22 cellular contexts compared by ENCODE assay signal in the genomic region with DNA sequence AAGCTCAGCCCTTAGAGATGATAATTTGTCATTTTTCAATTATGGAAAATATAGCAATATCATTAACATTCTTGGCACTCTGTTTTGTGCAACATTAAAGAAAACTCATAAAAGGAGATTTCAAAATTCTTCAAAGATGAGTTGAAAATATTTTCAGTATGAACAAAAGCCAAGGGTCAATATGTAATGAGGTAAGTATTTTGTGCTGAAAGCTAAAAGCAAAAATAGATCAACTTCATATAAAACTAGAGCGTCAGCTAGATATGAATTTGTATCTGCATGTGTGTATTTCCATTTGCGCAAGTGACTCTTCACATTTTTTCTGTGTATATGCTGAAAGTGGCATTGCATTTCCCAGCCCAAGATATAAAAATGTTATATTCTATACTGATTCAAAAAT.
DNase-seq lines count a peak whose midpoint lies in the region; ATAC-seq, FAIRE-seq and TF ChIP-seq lines count a peak whose summit lies in the region.
"Had no signal": no experiment of that assay in that cellular context is flagged by ENCODE, and none has a peak within 500 bp of the region (broad histone marks: within the 10 kb centered on the region; RNA-seq: fewer than 3 reads in every experiment).

No MANE protein-coding gene starts in this region.

- no peak overlapping the region for H4K91ac ChIP-seq in IMR-90 (ENCODE audit: insufficient read depth, low read depth, low read length)

- no peak overlapping the region for H3K14ac ChIP-seq in IMR-90 (replicated peaks; ENCODE audit: low read depth, low read length)

- H3K4me3 ChIP-seq in IMR-90 (ENCODE audit: insufficient read depth, low read depth, low read length) = no peak overlapping the region
- no peak overlapping the region for H3K4me3 ChIP-seq in astrocyte (ENCODE audit: insufficient read depth, low read depth, low read length)
- no peak overlapping the region for H3K4me3 ChIP-seq in fibroblast of mammary gland (ENCODE audit: control insufficient read depth, low read depth, low read length)
- no peak overlapping the region for H3K4me3 ChIP-seq in spleen
- H3K4me3 ChIP-seq: BLaER1, GM12878, GM23248 had no signal

- TF ChIP-seq POLR2A in IMR-90 (IDR thresholded peaks at IDR 0.05; ENCODE audit: low read depth, low read length) = no peak
- no peak for TF ChIP-seq POLR2A in spleen (IDR thresholded peaks at IDR 0.05)

- DNase-seq in GM03348 (ENCODE audit: low spot score) (peak; percentile 5), IMR-90 (peak; percentile 6), astrocyte (ENCODE audit: low read depth) (no peak), fibroblast of mammary gland (ENCODE audit: low read depth) (peak; percentile 1), spleen (no peak)
- DNase-seq: Caco-2; CD4-positive, CD25-positive, alpha-beta regulatory T cell; CD8-positive, alpha-beta T cell; DMS153; DND-41; GM23248; H7 had no signal

- H2AK9ac ChIP-seq in IMR-90 (replicated peaks; ENCODE audit: low read depth, low read length, poor library complexity) = no peak overlapping the region

- H3K4me1 ChIP-seq in IMR-90 (ENCODE audit: control insufficient read depth, insufficient read depth, low read length) (no peaks in the 10 kb centered on the region), astrocyte (ENCODE audit: insufficient read depth, low read length) (no peaks in the 10 kb centered on the region), spleen (no peaks in the 10 kb centered on the region)
- H3K4me1 ChIP-seq: BLaER1, Caco-2 had no signal

- H3K36me3 ChIP-seq in IMR-90 (ENCODE audit: control insufficient read depth, insufficient read depth, low read length) (no peaks in the 10 kb centered on the region), astrocyte (ENCODE audit: insufficient read depth, low read length) (no peaks in the 10 kb centered on the region), spleen (no peaks in the 10 kb centered on the region)
- H3K36me3 ChIP-seq: BLaER1 had no signal

- H3K23ac ChIP-seq in IMR-90 (ENCODE audit: low read depth, low read length) = no peak overlapping the region

- H3K56ac ChIP-seq in IMR-90 (ENCODE audit: extremely low read depth, insufficient read depth, low read length) = no peak overlapping the region

- no peak overlapping the region for H3K4ac ChIP-seq in IMR-90 (ENCODE audit: low read depth, low read length)

- no peak overlapping the region for H4K8ac ChIP-seq in IMR-90 (ENCODE audit: low read depth in 2 of 2, low read length in 2 of 2)

- BruUV-seq in IMR-90 (replicated peaks; lab: Mats Ljungman, UMichigan) = no TSS peak

- no peak overlapping the region for H2BK20ac ChIP-seq in IMR-90 (ENCODE audit: low read depth, low read length)

- H3K9me3 Mint-ChIP-seq in astrocyte (ENCODE audit: unreplicated experiment) = peaks cover 3% of the 10 kb centered on the region

- H2BK5ac ChIP-seq in IMR-90 (ENCODE audit: low read depth, low read length, poor library complexity, severe bottlenecking) = no peak overlapping the region

- no peaks in the 10 kb centered on the region for H3K4me1 Mint-ChIP-seq in astrocyte (ENCODE audit: low read depth, unreplicated experiment)
- H3K4me1 Mint-ChIP-seq: B cell; CD4-positive, CD25-positive, alpha-beta regulatory T cell had no signal

- intact Hi-C loops in IMR-90 (cut with micrococcal nuclease) (no loop called here), spleen (cut with DNase I; ENCODE audit: low total_unique reads) (no loop called here)

- TF ChIP-seq RAD21 in IMR-90 (IDR thresholded peaks at IDR 0.05; ENCODE audit: low read length) = no peak

- ATAC-seq in IMR-90 (ENCODE audit: low read depth) (no peak), HG03139 (IDR thresholded peaks at IDR 0.05; ENCODE audit: unreplicated experiment) (no peak), HG03159 (IDR thresholded peaks at IDR 0.05; ENCODE audit: unreplicated experiment) (no peak)
- ATAC-seq: CD8-positive, alpha-beta T cell; GM12878; HCT116 had no signal

- in situ Hi-C loops in IMR-90 (cut with MboI; ENCODE audit: low sequenced_read_pairs) = no loop called here

- H3K9ac ChIP-seq in IMR-90 (ENCODE audit: low read depth, low read length) (no peak overlapping the region), astrocyte (ENCODE audit: low read length) (no peak overlapping the region)
- H3K9ac ChIP-seq: BLaER1, GM23248 had no signal

- H2AFZ ChIP-seq in IMR-90 (replicated peaks; ENCODE audit: low read length, poor library complexity) (no peak overlapping the region), astrocyte (ENCODE audit: low read depth, low read length) (no peak overlapping the region)
- H2AFZ ChIP-seq: GM23248 had no signal

- no peaks in the 10 kb centered on the region for H3K79me2 ChIP-seq in astrocyte (ENCODE audit: insufficient read depth, low read length)

- H2BK120ac ChIP-seq in IMR-90 (ENCODE audit: low read depth, low read length) = no peak overlapping the region

- H3K9me1 ChIP-seq in IMR-90 (ENCODE audit: insufficient read depth, low read length) = no peaks in the 10 kb centered on the region

- H3K4me3 Mint-ChIP-seq in astrocyte (ENCODE audit: unreplicated experiment) = no peak overlapping the region
- H3K4me3 Mint-ChIP-seq: B cell; CD4-positive, CD25-positive, alpha-beta regulatory T cell; CD8-positive, alpha-beta T cell had no signal

- H3K27ac ChIP-seq in IMR-90 (ENCODE audit: insufficient read depth, low read length) (no peak overlapping the region), astrocyte (ENCODE audit: low read depth, low read length) (no peak overlapping the region), spleen (no peak overlapping the region)
- H3K27ac ChIP-seq: 22Rv1, BLaER1, C4-2B, GM23248 had no signal

- H3K36me3 Mint-ChIP-seq in astrocyte (ENCODE audit: low read depth, unreplicated experiment) = no peaks in the 10 kb centered on the region
- H3K36me3 Mint-ChIP-seq: CD4-positive, CD25-positive, alpha-beta regulatory T cell; CD8-positive, alpha-beta T cell had no signal

- H3K18ac ChIP-seq in IMR-90 (ENCODE audit: low read depth, low read length) = no peak overlapping the region

- WGBS in IMR-90 (ENCODE audit: extremely low coverage in 2 of 2, insufficient read length in 1 of 2), 2 experiments = no CpG with 5 or more reads among the region's 2 CpGs
- 88 to 97% (median 95%) methylated on average over 2 of the region's 2 CpGs for WGBS in spleen, 5 donors

- H2BK15ac ChIP-seq in IMR-90 (ENCODE audit: low read depth, low read length) = no peak overlapping the region

- H3K27me3 ChIP-seq in IMR-90 (ENCODE audit: control insufficient read depth, insufficient read depth, low read length) = no peaks in the 10 kb centered on the region
- H3K27me3 ChIP-seq in astrocyte (ENCODE audit: insufficient read depth, low read length) = no peaks in the 10 kb centered on the region
- H3K27me3 ChIP-seq in spleen (replicated peaks in 1 of 7) = no peaks in the 10 kb centered on the region
- H3K27me3 ChIP-seq: BLaER1 had no signal

- no peak for TF ChIP-seq CTCF in IMR-90 (conservative IDR thresholded peaks at IDR 0.05; ENCODE audit: low read depth, low read length)
- no peak for TF ChIP-seq CTCF in astrocyte (IDR thresholded peaks at IDR 0.05; ENCODE audit: insufficient read depth, low read depth, low read length)
- no peak for TF ChIP-seq CTCF in fibroblast of mammary gland (conservative IDR thresholded peaks at IDR 0.05; ENCODE audit: control insufficient read depth, insufficient read depth, low read depth, low read length)
- TF ChIP-seq CTCF in spleen (IDR thresholded peaks at IDR 0.05 in 8 of 11, conservative IDR thresholded peaks at IDR 0.05 in 3 of 11) = no peak

- POLR2A ChIA-PET in IMR-90 (lab: Charles Lee; ENCODE audit: unreplicated experiment) = no interaction called here

- H3K27ac Mint-ChIP-seq in astrocyte (ENCODE audit: unreplicated experiment) = no peak overlapping the region
- H3K27ac Mint-ChIP-seq: B cell; CD4-positive, CD25-positive, alpha-beta regulatory T cell; CD8-positive, alpha-beta T cell had no signal

- H3K9me3 ChIP-seq in IMR-90 (ENCODE audit: control insufficient read depth, insufficient read depth, low read length) (no peaks in the 10 kb centered on the region), astrocyte (ENCODE audit: insufficient read depth, low read depth, low read length) (no peaks in the 10 kb centered on the region), spleen (peaks cover 0 to 38% (median 13%) of the 10 kb centered on the region in 8 donors)
- H3K9me3 ChIP-seq: Caco-2 had no signal

- dilution Hi-C loops in IMR-90 (cut with HindIII; ENCODE audit: low sequenced_read_pairs, unreplicated experiment) = no loop called here

- no peaks in the 10 kb centered on the region for H3K79me1 ChIP-seq in IMR-90 (ENCODE audit: low read depth in 1 of 2, low read length in 2 of 2)

- H4K5ac ChIP-seq in IMR-90 (ENCODE audit: low read depth, low read length) = no peak overlapping the region

- H4K20me1 ChIP-seq in IMR-90 (ENCODE audit: insufficient read depth, low read length) = no peaks in the 10 kb centered on the region
- H4K20me1 ChIP-seq in astrocyte (ENCODE audit: insufficient read depth, low read length) = no peaks in the 10 kb centered on the region
- H4K20me1 ChIP-seq: BLaER1 had no signal

- FAIRE-seq in astrocyte (lab: Jason Lieb, UNC) = peak; percentile 17
- FAIRE-seq: GM12878, GM19239, H1 had no signal

- H3K27me3 Mint-ChIP-seq in astrocyte (ENCODE audit: low read depth, unreplicated experiment) = no peaks in the 10 kb centered on the region
- H3K27me3 Mint-ChIP-seq: B cell; CD4-positive, CD25-positive, alpha-beta regulatory T cell had no signal

- H3K4me2 ChIP-seq in IMR-90 (ENCODE audit: low read depth, low read length) (no peak overlapping the region), astrocyte (ENCODE audit: low read length) (no peak overlapping the region)
- H3K4me2 ChIP-seq: BLaER1 had no signal

- H2AK5ac ChIP-seq in IMR-90 (ENCODE audit: low read depth, low read length) = no peak overlapping the region

- CTCF ChIA-PET in IMR-90 (lab: Yijun Ruan, JAX) = no interaction called here

TF ChIP-seq in IMR-90, 13 proteins besides CTCF, POLR2A, EP300 and RAD21 (continues in another document):
- TF ChIP-seq FOS (IDR thresholded peaks at IDR 0.05; ENCODE audit: low read depth, low read length) = no peak
- TF ChIP-seq ELK1 (IDR thresholded peaks at IDR 0.05; ENCODE audit: borderline replicate concordance, low read depth, low read length) = no peak
- TF ChIP-seq RCOR1 (IDR thresholded peaks at IDR 0.05; ENCODE audit: insufficient replicate concordance, low read length) = no peak
- TF ChIP-seq NFE2L2 (IDR thresholded peaks at IDR 0.05; ENCODE audit: low read depth, low read length) = no peak
- TF ChIP-seq SMC3 (IDR thresholded peaks at IDR 0.05; ENCODE audit: low read depth, low read length) = no peak
- TF ChIP-seq CEBPB (IDR thresholded peaks at IDR 0.05; ENCODE audit: low read depth, low read length) = no peak
- TF ChIP-seq MAZ (IDR thresholded peaks at IDR 0.05; ENCODE audit: borderline replicate concordance, low read depth, low read length) = no peak

Comparison
In these comparisons a context has a peak if more than half of its experiments do, and no peak if none do; other contexts are left out.
1. DNase-seq: peak in GM03348 (single experiment), IMR-90 (single experiment) and fibroblast of mammary gland (single experiment); none in astrocyte (single experiment) and spleen (single experiment).